ENCODE assay signal across 22 cellular contexts in the genomic region with DNA sequence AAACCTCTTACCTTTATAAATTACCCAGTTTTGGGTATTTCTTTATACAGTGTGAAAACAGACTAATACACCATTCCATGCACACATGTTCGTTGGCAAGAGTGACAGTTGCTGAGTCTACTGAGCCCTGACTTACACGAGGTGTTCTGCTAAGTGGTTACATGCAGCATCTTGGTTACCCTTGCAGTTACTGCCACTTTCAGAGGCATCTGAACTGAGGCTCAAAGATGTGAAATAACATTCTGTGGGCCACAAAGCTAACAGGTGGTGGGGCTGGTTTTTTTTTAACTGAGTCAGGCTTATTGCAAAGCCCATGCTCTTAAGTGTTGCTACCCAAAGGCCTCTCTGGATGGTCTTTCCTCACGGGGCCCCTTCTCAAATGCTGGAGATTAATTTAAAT. TPM values are rescaled to one million over a fixed set of nuclear protein-coding genes. Genes with fewer than 3 reads are reported as not detected.
"Had no signal": no experiment of that assay in that cellular context is flagged by ENCODE, and none has a peak within 500 bp of the region (broad histone marks: within the 10 kb centered on the region; RNA-seq: fewer than 3 reads in every experiment).

No MANE protein-coding gene starts in this region.

- H3K27me3 Mint-ChIP-seq: T-helper 17 cell had no signal

- H3K27ac Mint-ChIP-seq: dendritic cell treated with granulocyte-macrophage colony-stimulating factor and Interleukin-4, amounts not matched to agents 40 ng/mL and 50 ng/mL, for 4 days; T-helper 17 cell had no signal

- FAIRE-seq: pancreas had no signal

- H3K36me3 ChIP-seq: ascending aorta, breast epithelium, heart left ventricle, pancreas, spleen, tibial artery, vagina had no signal

- DNase-seq: activated CD4-positive, alpha-beta T cell treated with anti-CD3 and anti-CD28 coated beads for 4 hours; activated naive CD4-positive, alpha-beta T cell; activated T-cell treated with anti-CD3 and anti-CD28 coated beads for 4 hours; effector memory CD4-positive, alpha-beta T cell; foreskin melanocyte; heart left ventricle; midbrain; pancreas; spleen; T-helper 17 cell; tibial artery had no signal

- H3K4me1 Mint-ChIP-seq: T-helper 17 cell had no signal

- ATAC-seq: heart left ventricle, left lobe of liver, pancreas, sciatic nerve, T-helper 17 cell had no signal

- H3K4me3 ChIP-seq: ascending aorta, breast epithelium, heart left ventricle, pancreas, spleen, tibial artery, vagina had no signal

- H3K27ac ChIP-seq: ascending aorta, breast epithelium, heart left ventricle, pancreas, spleen, tibial artery, vagina had no signal

- H3K27me3 ChIP-seq: ascending aorta, breast epithelium, heart left ventricle, pancreas, spleen, tibial artery, vagina had no signal

- H3K9me3 ChIP-seq: pancreas had no signal

- H3K4me1 ChIP-seq: ascending aorta, breast epithelium, heart left ventricle, pancreas, spleen, tibial artery, vagina had no signal

- H3K4me3 Mint-ChIP-seq: dendritic cell treated with granulocyte-macrophage colony-stimulating factor and Interleukin-4, amounts not matched to agents 40 ng/mL and 50 ng/mL, for 4 days; T-helper 17 cell had no signal

RNA-seq across cellular contexts. Expression of a gene that starts 54.4 kb away (rescaled TPM):
- total RNA-seq: activated CD8-positive, alpha-beta memory T cell treated with anti-CD3 and anti-CD28 coated beads for 36 hours; ascending aorta; breast epithelium; cerebellum; fibroblast of lung; heart left ventricle; left lobe of liver; lung microvascular endothelial cell; pancreas; sciatic nerve; subcutaneous adipose tissue; T-helper 17 cell; vagina had no signal
- polyA plus RNA-seq: fibroblast of lung, heart left ventricle, pancreas had no signal
